Comparison of ENCODE assay signal across 8 cellular contexts in genomic region chr17:50634123-50634914, GRCh38. TPM values are rescaled to one million over a fixed set of nuclear protein-coding genes. Genes with fewer than 3 reads are reported as not detected.
DNase-seq lines count a peak whose midpoint lies in the region; ATAC-seq and TF ChIP-seq lines count a peak whose summit lies in the region.

Gene ABCC3, plus strand, starts transcription at chr17:50634881. Its CDS starts 56 bp downstream, at chr17:50634937.

- TF ChIP-seq CTCF in mesothelial cell of epicardium (IDR thresholded peaks at IDR 0.05; ENCODE audit: unreplicated experiment), result no peak

- no peaks in the 10 kb centered on the region for H3K9me3 ChIP-seq in MG63

- H3K9me3 Mint-ChIP-seq in mesothelial cell of epicardium, result no peaks in the 10 kb centered on the region

- no peaks in the 10 kb centered on the region for H3K36me3 Mint-ChIP-seq in mesothelial cell of epicardium

- peaks cover 66% of the 10 kb centered on the region for H3K27me3 Mint-ChIP-seq in mesothelial cell of epicardium (ENCODE audit: low read depth)

- peak within 1 kb of the TSS; percentile 28 for H3K4me3 Mint-ChIP-seq in mesothelial cell of epicardium

- H3K36me3 ChIP-seq in MG63, result no peaks in the 10 kb centered on the region; the same call in 1 of the 2 replicates

- DNase-seq in AG08396 (ENCODE audit: low spot score) (peak; percentile 87), MG63 (peak; percentile 63), ecto neural progenitor cell (ENCODE audit: low spot score) (peak; percentile 75), mesothelial cell of epicardium (ENCODE audit: low spot score in 2 of 2, unreplicated experiment in 2 of 2) (no peak)

- peaks cover 30% of the 10 kb centered on the region for H3K4me1 Mint-ChIP-seq in mesothelial cell of epicardium

- H3K4me3 ChIP-seq in MG63, result peak within 1 kb of the TSS; percentile 40

- H3K27me3 ChIP-seq in MG63, result no peaks in the 10 kb centered on the region

- no peak for ATAC-seq in GM18868 (IDR thresholded peaks at IDR 0.05; ENCODE audit: unreplicated experiment)
- ATAC-seq in HG03108 (IDR thresholded peaks at IDR 0.05; ENCODE audit: unreplicated experiment), result no peak
- no peak for ATAC-seq in GM19455 (IDR thresholded peaks at IDR 0.05; ENCODE audit: unreplicated experiment)
- ATAC-seq in GM19463 (IDR thresholded peaks at IDR 0.05; ENCODE audit: unreplicated experiment), result no peak

- H3K27ac Mint-ChIP-seq in mesothelial cell of epicardium, result no peak within 1 kb of the TSS

RNA-seq across cellular contexts. Expression of gene ABCC3, which starts in this region (rescaled TPM):
- total RNA-seq in MG63 (2014; rRNA removed; shearing (Covaris generic); ENCODE audit: low replicate concordance), result 0.17 and 2.0 TPM in 2 replicates
- 0.44 to 1.2 TPM (median 0.93 TPM) in 3 replicates for total RNA-seq in mesothelial cell of epicardium

Comparison
In these comparisons a context has a peak if more than half of its experiments do, and no peak if none do; other contexts are left out.
1. DNase-seq: peak in AG08396 (single experiment), MG63 (single experiment) and ecto neural progenitor cell (single experiment); none in mesothelial cell of epicardium (0 of 2).